In genomic region chr2:108701208-108701607, GRCh38 we compare ENCODE assay signal across 13 cellular contexts.
"Had no signal": no experiment of that assay in that cellular context is flagged by ENCODE, and none has a peak within 500 bp of the region (broad histone marks: within the 10 kb centered on the region; RNA-seq: fewer than 3 reads in every experiment).

No MANE protein-coding gene starts in this region.

- H3K27ac ChIP-seq: colonic mucosa, sigmoid colon, stomach, testis, upper lobe of left lung had no signal

- ATAC-seq: activated CD8-positive, alpha-beta T cell treated with anti-CD3 and anti-CD28 coated beads for 36 hours; activated T-cell treated with anti-CD3 and anti-CD28 coated beads, Interleukin-2, amount 50 U/mL, for 4 hours; WTC11 had no signal

- H3K4me1 ChIP-seq: colonic mucosa, sigmoid colon, testis, upper lobe of left lung had no signal

- H3K36me3 ChIP-seq: colonic mucosa, sigmoid colon, stomach, upper lobe of left lung had no signal

- DNase-seq: activated CD4-positive, alpha-beta T cell treated with anti-CD3 and anti-CD28 coated beads for 4 hours; activated CD8-positive, alpha-beta T cell treated with anti-CD3 and anti-CD28 coated beads for 36 hours; activated effector memory CD4-positive, alpha-beta T cell treated with Interleukin-2 at 50 U/mL for 16 hours; activated naive CD4-positive, alpha-beta T cell treated with anti-CD3 and anti-CD28 coated beads, Interleukin-2, amount 50 U/mL, for 16 hours; activated T-cell treated with anti-CD3 and anti-CD28 coated beads, Interleukin-2, amount 50 U/mL, for 4 hours; caudate nucleus; colonic mucosa; sigmoid colon; stimulated activated CD4-positive, alpha-beta T cell treated with anti-CD3 and anti-CD28 coated beads, Interleukin-1b, Interleukin-23, amount 100 ng/mL, for 48 hours; stomach; testis; upper lobe of left lung had no signal

- H3K27me3 ChIP-seq: colonic mucosa, sigmoid colon, stomach, testis, upper lobe of left lung had no signal

- H3K4me3 ChIP-seq: colonic mucosa, sigmoid colon, stomach, testis, upper lobe of left lung had no signal

- H3K9me3 ChIP-seq: colonic mucosa, sigmoid colon, stomach, testis, upper lobe of left lung had no signal
